ENCODE assay signal across 15 cellular contexts in the genomic region with DNA sequence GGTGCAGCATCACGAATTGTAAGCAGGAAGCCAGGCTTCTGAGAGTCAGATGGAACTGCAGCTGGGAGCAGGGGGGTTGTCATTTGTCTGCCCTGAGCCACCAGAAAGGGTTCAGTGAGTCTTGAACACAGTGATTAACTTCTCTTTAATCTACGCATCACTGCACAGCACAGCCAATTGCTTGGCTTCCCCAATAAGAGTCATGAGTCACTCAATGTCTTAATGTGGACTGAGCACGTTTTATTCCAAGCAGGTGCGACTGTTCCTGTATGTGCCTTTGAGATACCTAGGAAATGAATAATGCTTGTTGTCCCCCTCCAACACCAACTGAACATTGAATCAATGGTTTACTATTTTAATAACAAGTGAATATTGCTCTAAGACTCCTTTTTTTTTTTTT. TPM values are rescaled to one million over a fixed set of nuclear protein-coding genes. Genes with fewer than 3 reads are reported as not detected.
DNase-seq lines count a peak whose midpoint lies in the region; FAIRE-seq and TF ChIP-seq lines count a peak whose summit lies in the region.
"Had no signal": no experiment of that assay in that cellular context is flagged by ENCODE, and none has a peak within 500 bp of the region (broad histone marks: within the 10 kb centered on the region; RNA-seq: fewer than 3 reads in every experiment).

No MANE protein-coding gene starts in this region.

- H3K4me1 ChIP-seq in DOHH2 (ENCODE audit: control insufficient read depth, low read length) = peaks cover 34% of the 10 kb centered on the region
- peaks cover 28% of the 10 kb centered on the region for H3K4me1 ChIP-seq in neural progenitor cell
- H3K4me1 ChIP-seq: left lung, parathyroid adenoma had no signal

- H3K9ac ChIP-seq in neural progenitor cell = no peak overlapping the region
- H3K9ac ChIP-seq: parathyroid adenoma had no signal

- H3K4me2 ChIP-seq in DOHH2 (ENCODE audit: low read length) (peak overlapping the region; percentile 60), neural progenitor cell (peak overlapping the region; percentile 79)

- DNase-seq in NCI-H187 (lab: John Stamatoyannopoulos, UW) = peak; percentile 36 to 50
- DNase-seq in neural progenitor cell (ENCODE audit: low spot score) = peak; percentile 86
- no peak for DNase-seq in NCI-H2081 treated with DMSO at 0.1 percent for 48 hours (lab: John Stamatoyannopoulos, UW)
- DNase-seq in DMS 273 (lab: John Stamatoyannopoulos, UW; ENCODE audit: unreplicated experiment) = no peak
- DNase-seq in activated CD4-positive, alpha-beta T cell treated with anti-CD3 and anti-CD28 coated beads for 48 hours = no peak
- no peak for DNase-seq in GM12892 (ENCODE audit: insufficient read length)
- DNase-seq: activated CD8-positive, alpha-beta memory T cell treated with anti-CD3 and anti-CD28 coated beads, Interleukin-2, amount 10 ng/mL, durations not matched to agents 7 days and 5 days; CD4-positive, CD25-positive, alpha-beta regulatory T cell; left lung; NCI-H1092; stimulated activated naive CD8-positive, alpha-beta T cell treated with anti-CD3 and anti-CD28 coated beads, Interleukin-15, amount 100 ng/mL, for 72 hours had no signal

- H3K9me3 ChIP-seq in DOHH2 (ENCODE audit: control insufficient read depth, insufficient read depth, low read length) (no peaks in the 10 kb centered on the region), neural progenitor cell (ENCODE audit: low read depth) (peaks cover 7% of the 10 kb centered on the region)
- H3K9me3 ChIP-seq: gastroesophageal sphincter, left lung had no signal

- H3F3A ChIP-seq in DOHH2 (ENCODE audit: control insufficient read depth, insufficient read depth) = no peaks in the 10 kb centered on the region; the same call in 1 of the 2 replicates
- H3F3A ChIP-seq in neural progenitor cell (ENCODE audit: low read depth) = peaks cover 29% of the 10 kb centered on the region

- peak overlapping the region in 3 of 5 experiments; percentile 81 to 92 (median 85) for H3K27ac Mint-ChIP-seq in brain
- peak overlapping the region; percentile 72 for H3K27ac Mint-ChIP-seq in neural progenitor cell
- H3K27ac Mint-ChIP-seq: activated CD8-positive, alpha-beta memory T cell treated with anti-CD3 and anti-CD28 coated beads, Interleukin-2, amount 10 ng/mL, durations not matched to agents 7 days and 5 days; CD4-positive, CD25-positive, alpha-beta regulatory T cell; stimulated activated naive CD8-positive, alpha-beta T cell treated with anti-CD3 and anti-CD28 coated beads, Interleukin-15, amount 100 ng/mL, for 72 hours had no signal

- H2AFZ ChIP-seq in neural progenitor cell (replicated peaks) = no peak overlapping the region
- H2AFZ ChIP-seq: parathyroid adenoma had no signal

- FAIRE-seq in GM12892 (lab: Jason Lieb, UNC) = no peak

- H3K36me3 ChIP-seq in DOHH2 (ENCODE audit: control insufficient read depth, low read length) (no peaks in the 10 kb centered on the region), neural progenitor cell (no peaks in the 10 kb centered on the region)
- H3K36me3 ChIP-seq: gastroesophageal sphincter, left lung had no signal

- H3K79me2 ChIP-seq in DOHH2 (ENCODE audit: control insufficient read depth, low read length) (no peaks in the 10 kb centered on the region), neural progenitor cell (ENCODE audit: low read depth) (no peaks in the 10 kb centered on the region)
- H3K79me2 ChIP-seq: parathyroid adenoma had no signal

- peaks cover 22% of the 10 kb centered on the region for H3K4me1 Mint-ChIP-seq in brain
- peaks cover 41% of the 10 kb centered on the region for H3K4me1 Mint-ChIP-seq in neural progenitor cell
- H3K4me1 Mint-ChIP-seq: activated CD8-positive, alpha-beta memory T cell treated with anti-CD3 and anti-CD28 coated beads, Interleukin-2, amount 10 ng/mL, durations not matched to agents 7 days and 5 days had no signal

- H3K4me3 ChIP-seq in DOHH2 (ENCODE audit: low read length) (peak overlapping the region; percentile 45), neural progenitor cell (peak overlapping the region; percentile 28)
- H3K4me3 ChIP-seq: gastroesophageal sphincter, left lung had no signal

- H3K27ac ChIP-seq in DOHH2 (ENCODE audit: low read depth, low read length) (peak overlapping the region; percentile 45), neural progenitor cell (peak overlapping the region; percentile 91)
- H3K27ac ChIP-seq: gastroesophageal sphincter, left lung, parathyroid adenoma had no signal

- no peaks in the 10 kb centered on the region for H4K20me1 ChIP-seq in DOHH2 (ENCODE audit: control insufficient read depth, insufficient read depth, low read depth, low read length)
- no peaks in the 10 kb centered on the region for H4K20me1 ChIP-seq in neural progenitor cell (ENCODE audit: low read depth)

- H3K27me3 Mint-ChIP-seq in brain (peaks cover 13% of the 10 kb centered on the region), neural progenitor cell (ENCODE audit: insufficient read depth, low read depth) (peaks cover 13% of the 10 kb centered on the region)

- H3K27me3 ChIP-seq in DOHH2 (ENCODE audit: control insufficient read depth, low read length) (peaks cover 6% of the 10 kb centered on the region; the same call in 1 of the 2 replicates), neural progenitor cell (no peaks in the 10 kb centered on the region)
- H3K27me3 ChIP-seq: gastroesophageal sphincter, left lung had no signal

- no peak for TF ChIP-seq POLR2A in GM12892 (IDR thresholded peaks at IDR 0.05; ENCODE audit: low read depth, low read length)

- no peaks in the 10 kb centered on the region for H3K9me2 ChIP-seq in DOHH2 (replicated peaks; ENCODE audit: control insufficient read depth, low read length)

- no peaks in the 10 kb centered on the region for H3K36me3 Mint-ChIP-seq in brain
- peaks cover 6% of the 10 kb centered on the region for H3K36me3 Mint-ChIP-seq in neural progenitor cell
- H3K36me3 Mint-ChIP-seq: activated CD8-positive, alpha-beta memory T cell treated with anti-CD3 and anti-CD28 coated beads, Interleukin-2, amount 10 ng/mL, durations not matched to agents 7 days and 5 days; CD4-positive, CD25-positive, alpha-beta regulatory T cell had no signal

- H3K9me3 Mint-ChIP-seq in brain (peaks cover 16 to 28% (median 20%) of the 10 kb centered on the region in 5 experiments), neural progenitor cell (peaks cover 30% of the 10 kb centered on the region)
- H3K9me3 Mint-ChIP-seq: stimulated activated naive CD8-positive, alpha-beta T cell treated with anti-CD3 and anti-CD28 coated beads, Interleukin-15, amount 100 ng/mL, for 72 hours had no signal

- TF ChIP-seq CTCF in DOHH2 (IDR thresholded peaks at IDR 0.05; ENCODE audit: low read depth, low read length, poor library complexity, severe bottlenecking) (no peak), brain (conservative IDR thresholded peaks at IDR 0.05) (no peak), neural progenitor cell (IDR thresholded peaks at IDR 0.05) (no peak)

- H3K4me3 Mint-ChIP-seq in brain (no peak overlapping the region), neural progenitor cell (no peak overlapping the region)
- H3K4me3 Mint-ChIP-seq: activated CD8-positive, alpha-beta memory T cell treated with anti-CD3 and anti-CD28 coated beads, Interleukin-2, amount 10 ng/mL, durations not matched to agents 7 days and 5 days; CD4-positive, CD25-positive, alpha-beta regulatory T cell; stimulated activated naive CD8-positive, alpha-beta T cell treated with anti-CD3 and anti-CD28 coated beads, Interleukin-15, amount 100 ng/mL, for 72 hours had no signal

RNA-seq across cellular contexts. Expression of gene PLEKHA1, which starts 26.0 kb away (rescaled TPM):
- 12.7 TPM for polyA plus RNA-seq in brain (ENCODE audit: insufficient read depth, low read depth, low replicate concordance)
- total RNA-seq in neural progenitor cell (ENCODE audit: low replicate concordance) = 70.2 and 79.1 TPM in 2 replicates
- polyA plus RNA-seq in GM12892 (2012; ENCODE audit: missing spikeins) = 5.2 TPM

Comparison
In these comparisons a context has a peak if more than half of its experiments do, and no peak if none do; other contexts are left out.
1. DNase-seq: peak in NCI-H187 (2 of 2) and neural progenitor cell (single experiment); none in NCI-H2081 treated with DMSO at 0.1 percent for 48 hours (single experiment), DMS 273 (single experiment), activated CD4-positive, alpha-beta T cell treated with anti-CD3 and anti-CD28 coated beads for 48 hours (single experiment) and GM12892 (single experiment).